8 cellular contexts compared by ENCODE assay signal in genomic region chr6:104639671-104640070, GRCh38.
DNase-seq lines count a peak whose midpoint lies in the region; ATAC-seq and TF ChIP-seq lines count a peak whose summit lies in the region.

No MANE protein-coding gene starts in this region.

- no peak for TF ChIP-seq CTCF in GM13976 (IDR thresholded peaks at IDR 0.05; ENCODE audit: borderline replicate concordance, control extremely low read depth, extremely low read depth, insufficient read depth, missing control alignments)
- no peak for TF ChIP-seq CTCF in NB4 (IDR thresholded peaks at IDR 0.05; ENCODE audit: low read depth, low read length)

- in situ Hi-C loops in GM13976 (cut with MboI; ENCODE audit: low sequenced_read_pairs, unreplicated experiment), result no loop called here

- peak; percentile 92 for ATAC-seq in HG02588 (IDR thresholded peaks at IDR 0.05; ENCODE audit: unreplicated experiment)

- DNase-seq in GM13976 (ENCODE audit: low spot score), result peak; percentile 3
- peak; percentile 80 for DNase-seq in NB4 (ENCODE audit: low read depth)
- DNase-seq in iris pigment epithelial cell (ENCODE audit: low read depth), result peak; percentile 92
- no peak for DNase-seq in NCI-H748 treated with DMSO at 0.1 percent for 48 hours (lab: John Stamatoyannopoulos, UW)
- DNase-seq in LoVo (ENCODE audit: low spot score), result no peak
- DNase-seq in cerebellar nuclear complex (lab: John Stamatoyannopoulos, UW), result no peak
- no peak for DNase-seq in activated CD4-positive, CD25-positive, alpha-beta regulatory T cell treated with anti-CD3 and anti-CD28 coated beads, Interleukin-2, amount 50 U/mL, for 72 hours

- H3K4me3 ChIP-seq in NB4 (ENCODE audit: low read depth, low read length), result no peak overlapping the region

- TF ChIP-seq POLR2A in NB4 (IDR thresholded peaks at IDR 0.05; ENCODE audit: extremely low read depth, insufficient read length), result no peak

Comparison
In these comparisons a context has a peak if more than half of its experiments do, and no peak if none do; other contexts are left out.
1. DNase-seq: peak in GM13976 (single experiment), NB4 (single experiment) and iris pigment epithelial cell (single experiment); none in NCI-H748 treated with DMSO at 0.1 percent for 48 hours (single experiment), LoVo (single experiment), cerebellar nuclear complex (0 of 2) and activated CD4-positive, CD25-positive, alpha-beta regulatory T cell treated with anti-CD3 and anti-CD28 coated beads, Interleukin-2, amount 50 U/mL, for 72 hours (single experiment).